Comparison of ENCODE assay signal across 8 cellular contexts in genomic region chr14:53109028-53109687, GRCh38. TPM values are rescaled to one million over a fixed set of nuclear protein-coding genes. Genes with fewer than 3 reads are reported as not detected.
DNase-seq lines count a peak whose midpoint lies in the region; ATAC-seq lines count a peak whose summit lies in the region.

No MANE protein-coding gene starts in this region.

- no peak overlapping the region for H3K4me3 Mint-ChIP-seq in immature natural killer cell

- no peak overlapping the region for H3K27ac Mint-ChIP-seq in immature natural killer cell

- H3K27me3 Mint-ChIP-seq in immature natural killer cell (ENCODE audit: low read depth in 3 of 3) = no peaks in the 10 kb centered on the region

- peaks cover 18 to 20% of the 10 kb centered on the region in 2 donors for H3K4me1 Mint-ChIP-seq in immature natural killer cell

- peak; percentile 84 for ATAC-seq in GM19372 (IDR thresholded peaks at IDR 0.05; ENCODE audit: low read depth, unreplicated experiment)
- peak; percentile 67 for ATAC-seq in HG03457 (IDR thresholded peaks at IDR 0.05; ENCODE audit: unreplicated experiment)

- peak; percentile 41 for DNase-seq in CD1c-positive myeloid dendritic cell (ENCODE audit: extremely low spot score)
- DNase-seq in activated CD4-positive, CD25-positive, alpha-beta regulatory T cell treated with anti-CD3 and anti-CD28 coated beads, Interleukin-2, amount 50 U/mL, for 16 hours (ENCODE audit: low read depth, low spot score) = peak; percentile 19
- DNase-seq in immature natural killer cell = peak; percentile 58 to 64 (median 62)
- peak; percentile 47 for DNase-seq in stimulated activated naive CD4-positive, alpha-beta T cell treated with Interleukin-2 at 50 U/mL for 16 hours (lab: John Stamatoyannopoulos, UW)
- no peak for DNase-seq in cerebellar cortex (ENCODE audit: low spot score)
- no peak for DNase-seq in ACHN

- no peaks in the 10 kb centered on the region for H3K36me3 Mint-ChIP-seq in immature natural killer cell

- no peaks in the 10 kb centered on the region for H3K9me3 Mint-ChIP-seq in immature natural killer cell

- in situ Hi-C loops in ACHN (cut with HindIII; ENCODE audit: low pct_ligation_motif_present, low pct_unique_long_range_greater_than_20kb, low sequenced_read_pairs) = no loop called here

RNA-seq across cellular contexts. Expression of gene DDHD1, which starts 44.0 kb away (rescaled TPM):
- 10 to 100 TPM in 1 of 3 donors, 1 to 10 TPM in 2; 4.3 to 10.2 (median 4.5) TPM for polyA plus RNA-seq in immature natural killer cell

Comparison
In these comparisons a context has a peak if more than half of its experiments do, and no peak if none do; other contexts are left out.
1. DNase-seq: peak in CD1c-positive myeloid dendritic cell (single experiment), activated CD4-positive, CD25-positive, alpha-beta regulatory T cell treated with anti-CD3 and anti-CD28 coated beads, Interleukin-2, amount 50 U/mL, for 16 hours (single experiment), immature natural killer cell (3 of 3) and stimulated activated naive CD4-positive, alpha-beta T cell treated with Interleukin-2 at 50 U/mL for 16 hours (single experiment); none in cerebellar cortex (single experiment) and ACHN (single experiment).